In the genomic region with DNA sequence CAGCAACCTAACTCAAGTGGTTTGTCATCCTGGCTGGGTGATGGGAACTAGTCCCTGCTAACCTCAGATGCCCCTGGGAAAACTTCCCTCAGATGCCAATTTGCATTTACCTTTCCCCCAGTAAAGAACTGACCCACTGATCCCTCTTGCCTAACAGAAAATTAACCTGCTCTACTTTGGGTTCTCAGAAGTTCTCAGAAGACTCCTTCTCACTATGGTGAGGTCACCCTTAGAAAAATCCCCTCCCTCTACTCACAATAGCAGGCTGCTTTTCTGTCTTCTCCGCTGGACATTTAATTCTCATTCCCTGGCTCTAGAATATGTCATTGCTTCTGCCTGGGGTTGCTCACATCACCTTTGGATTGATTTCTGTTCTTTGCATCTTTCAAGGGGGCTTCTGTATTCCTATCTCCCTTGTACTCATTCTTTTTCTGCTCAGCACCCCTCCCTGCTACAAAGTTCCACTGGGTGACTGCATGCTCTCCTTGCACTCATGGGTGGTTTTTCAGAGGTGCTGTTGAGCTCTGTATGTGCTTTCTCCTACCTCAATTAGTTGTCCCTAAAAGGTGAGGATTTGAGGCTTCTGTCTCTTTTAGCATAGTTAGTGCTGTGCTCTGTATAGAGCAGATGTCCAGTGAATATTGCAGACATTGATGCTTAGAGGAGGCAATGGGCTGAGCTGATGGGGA, we compare ENCODE assay signal across 9 cellular contexts. TPM values are rescaled to one million over a fixed set of nuclear protein-coding genes. Genes with fewer than 3 reads are reported as not detected.
DNase-seq lines count a peak whose midpoint lies in the region; ATAC-seq and TF ChIP-seq lines count a peak whose summit lies in the region.
"Had no signal": no experiment of that assay in that cellular context is flagged by ENCODE, and none has a peak within 500 bp of the region (broad histone marks: within the 10 kb centered on the region; RNA-seq: fewer than 3 reads in every experiment).

No MANE protein-coding gene starts in this region.

- peaks cover 3% of the 10 kb centered on the region for H3K4me1 Mint-ChIP-seq in glutamatergic neuron (ENCODE audit: low read depth, unreplicated experiment)

- H3K4me1 ChIP-seq in psoas muscle: peaks cover 47% of the 10 kb centered on the region

- no peaks in the 10 kb centered on the region for H3K27me3 ChIP-seq in psoas muscle (ENCODE audit: insufficient read depth in 3 of 3, low read length in 2 of 3)

- intact Hi-C loops in psoas muscle (cut with DNase I): loop anchor here (2.0 to 5.0 kb wide), 3 partner anchors 32 to 79 kb away; partner anchors contain the start of gene COX17 (in 1 of the 2)

- H3K4me3 Mint-ChIP-seq in glutamatergic neuron (ENCODE audit: unreplicated experiment): no peak overlapping the region

- H3K27me3 Mint-ChIP-seq in glutamatergic neuron (ENCODE audit: unreplicated experiment): peaks cover 3% of the 10 kb centered on the region

- H3K4me3 ChIP-seq in psoas muscle: peak overlapping the region; percentile 33

- H3K27ac ChIP-seq in psoas muscle (peak overlapping the region; percentile 92), caudate nucleus (ENCODE audit: low read depth, low read length) (no peak overlapping the region)

- peak; percentile 56 for ATAC-seq in GM18858 (IDR thresholded peaks at IDR 0.05; ENCODE audit: unreplicated experiment)
- peak; percentile 56 for ATAC-seq in GM21423 (IDR thresholded peaks at IDR 0.05; ENCODE audit: unreplicated experiment)
- ATAC-seq in HG03196 (IDR thresholded peaks at IDR 0.05; ENCODE audit: unreplicated experiment): peak; percentile 48
- no peak for ATAC-seq in psoas muscle

- 74 to 84% (median 80%) methylated on average over 1 of the region's 1 CpG for WGBS in psoas muscle, 3 donors

- H3K36me3 Mint-ChIP-seq in glutamatergic neuron (ENCODE audit: unreplicated experiment): no peaks in the 10 kb centered on the region

- TF ChIP-seq CTCF in psoas muscle (IDR thresholded peaks at IDR 0.05) (no peak), glutamatergic neuron (IDR thresholded peaks at IDR 0.05; ENCODE audit: partially characterized antibody, unreplicated experiment) (no peak)

- no peaks in the 10 kb centered on the region for H3K9me3 ChIP-seq in psoas muscle

- H3K9me3 Mint-ChIP-seq in glutamatergic neuron (ENCODE audit: unreplicated experiment): peaks cover 2% of the 10 kb centered on the region

- H3K27ac Mint-ChIP-seq in glutamatergic neuron (ENCODE audit: unreplicated experiment): no peak overlapping the region

- no peaks in the 10 kb centered on the region for H3K36me3 ChIP-seq in psoas muscle (ENCODE audit: insufficient read depth in 1 of 2, low read depth in 1 of 2)

- DNase-seq in psoas muscle (no peak), OCI-M2 (lab: John Stamatoyannopoulos, UW; ENCODE audit: unreplicated experiment) (no peak), glutamatergic neuron (no peak), caudate nucleus (lab: John Stamatoyannopoulos, UW) (no peak)
- DNase-seq: NCI-H2029 treated with DMSO at 0.1 percent for 48 hours had no signal

RNA-seq across cellular contexts. Expression of gene PLA1A, which starts 0.9 kb away (rescaled TPM):
- 10 to 100 TPM in 1 of 4 donors, 1 to 10 TPM in 3; 2.3 to 11.7 (median 5.8) TPM for total RNA-seq in psoas muscle
- 1 to 10 TPM; 1.1 to 2.5 (median 2.4) TPM for polyA plus RNA-seq in psoas muscle
- not detected for total RNA-seq in glutamatergic neuron (ENCODE audit: unreplicated experiment)

RNA-seq across cellular contexts. Expression of gene ADPRH, which starts 19.3 kb away (rescaled TPM):
- total RNA-seq in psoas muscle (10 to 100 TPM; 12.6 to 16.9 (median 14.5) TPM), glutamatergic neuron (ENCODE audit: unreplicated experiment) (1.1 TPM)
- 10 to 100 TPM in 2 of 3 donors, 1 to 10 TPM in 1; 5.2 to 16.6 (median 15.0) TPM for polyA plus RNA-seq in psoas muscle

RNA-seq across cellular contexts. Expression of gene CD80, which starts 39.1 kb away (rescaled TPM):
- under 1 TPM in 1 of 4 donors, not detected in 3; 0.22 TPM for total RNA-seq in psoas muscle
- polyA plus RNA-seq in psoas muscle: under 1 TPM in 2 of 3 donors, not detected in 1; 0.06 to 0.07 TPM
- total RNA-seq in glutamatergic neuron (ENCODE audit: unreplicated experiment): not detected
- total RNA-seq: SK-MEL-5 had no signal

Comparison
In these comparisons a context has a peak if more than half of its experiments do, and no peak if none do; other contexts are left out.
1. ATAC-seq: peak in GM18858 (single experiment), GM21423 (single experiment) and HG03196 (single experiment); none in psoas muscle (0 of 4).